In genomic region chr6:43990275-43990626, GRCh38 we compare ENCODE assay signal across 13 cellular contexts.
DNase-seq lines count a peak whose midpoint lies in the region; ATAC-seq and TF ChIP-seq lines count a peak whose summit lies in the region.
"Had no signal": no experiment of that assay in that cellular context is flagged by ENCODE, and none has a peak within 500 bp of the region (broad histone marks: within the 10 kb centered on the region; RNA-seq: fewer than 3 reads in every experiment).

No MANE protein-coding gene starts in this region.

- POLR2A ChIA-PET in HEK293 (lab: Yijun Ruan, JAX): interaction anchor here (0.7 to 2.5 kb wide), 2 partner anchors 49 to 220 kb away, joined by 3 to 9 read pairs; partner anchors contain the start of gene VEGFA

- H3K79me2 ChIP-seq in ACC112 (ENCODE audit: control insufficient read depth, insufficient read depth, low read length, unreplicated experiment): no peaks in the 10 kb centered on the region

- H2AFZ ChIP-seq in ACC112 (ENCODE audit: low read length, unreplicated experiment): peak overlapping the region; percentile 45

- TF ChIP-seq CTCF in HEK293 (tag by site-specific recombination; IDR thresholded peaks at IDR 0.05): no peak

- H3K9me3 ChIP-seq in HEK293 (ENCODE audit: control insufficient read depth, insufficient read depth, low read depth, low read length): no peaks in the 10 kb centered on the region
- H3K9me3 ChIP-seq in duodenal mucosa (ENCODE audit: control insufficient read depth in 1 of 2, low read length in 2 of 2): no peaks in the 10 kb centered on the region
- H3K9me3 ChIP-seq in mucosa of rectum (ENCODE audit: control insufficient read depth in 2 of 2, low read length in 2 of 2): no peaks in the 10 kb centered on the region

- DNase-seq in stimulated activated CD8-positive, alpha-beta memory T cell treated with anti-CD3 and anti-CD28 coated beads, Interleukin-4, amount 100 ng/mL, for 48 hours: no peak
- no peak for DNase-seq in NCI-H1436 treated with DMSO at 0.1 percent for 48 hours (lab: John Stamatoyannopoulos, UW)
- DNase-seq: activated CD8-positive, alpha-beta T cell treated with anti-CD3 and anti-CD28 coated beads, Interleukin-2, amount 10 ng/mL, durations not matched to agents 7 days and 5 days; activated naive CD8-positive, alpha-beta T cell treated with anti-CD3 and anti-CD28 coated beads, Interleukin-2, amount 10 ng/mL, durations not matched to agents 7 days and 5 days; naive thymus-derived CD4-positive, alpha-beta T cell; NCI-H748 treated with DMSO at 0.1 percent for 48 hours; T-helper 2 cell had no signal

- H3K27ac ChIP-seq in ACC112 (ENCODE audit: low read depth, low read length) (no peak overlapping the region), HEK293 (ENCODE audit: extremely low read depth, low read depth, low read length) (no peak overlapping the region), duodenal mucosa (ENCODE audit: low read depth, low read length) (peak overlapping the region; percentile 58), mucosa of rectum (ENCODE audit: low read depth in 2 of 2, low read length in 2 of 2) (peak overlapping the region; percentile 34 to 64)

- H3K27me3 ChIP-seq in ACC112 (ENCODE audit: insufficient read depth, low read length): peaks cover 5% of the 10 kb centered on the region
- no peaks in the 10 kb centered on the region for H3K27me3 ChIP-seq in duodenal mucosa (ENCODE audit: control insufficient read depth in 1 of 2, insufficient read depth in 2 of 2, low read length in 2 of 2)
- H3K27me3 ChIP-seq in mucosa of rectum (ENCODE audit: control insufficient read depth in 2 of 2, insufficient read depth in 2 of 2, low read length in 2 of 2): no peaks in the 10 kb centered on the region

- H3K9ac ChIP-seq in duodenal mucosa (ENCODE audit: low read depth in 1 of 2, low read length in 2 of 2) (peak overlapping the region in 1 of 2 donors; percentile 12), mucosa of rectum (ENCODE audit: low read depth in 1 of 2, low read length in 2 of 2) (peak overlapping the region in 1 of 2 donors; percentile 3)

- H3K4me1 ChIP-seq in ACC112 (ENCODE audit: control insufficient read depth, insufficient read depth, low read length, unreplicated experiment) (peaks cover 19% of the 10 kb centered on the region), HEK293 (ENCODE audit: control insufficient read depth, insufficient read depth, low read length) (no peaks in the 10 kb centered on the region), duodenal mucosa (ENCODE audit: control insufficient read depth in 1 of 2, insufficient read depth in 2 of 2, low read length in 2 of 2) (peaks cover 16 to 21% of the 10 kb centered on the region in 2 donors), mucosa of rectum (ENCODE audit: control insufficient read depth in 2 of 2, insufficient read depth in 2 of 2, low read length in 2 of 2) (peaks cover 11 to 15% of the 10 kb centered on the region in 2 donors)

- CTCF ChIA-PET in HEK293 (lab: Yijun Ruan, JAX): interaction anchor here (0.6 to 2.3 kb wide), 5 partner anchors 9 to 221 kb away, joined by 3 to 8 read pairs (median 4); partner anchors contain the start of gene VEGFA

- H3K36me3 ChIP-seq in ACC112 (ENCODE audit: insufficient read depth, low read length): no peaks in the 10 kb centered on the region
- H3K36me3 ChIP-seq in HEK293 (ENCODE audit: control insufficient read depth in 2 of 2, insufficient read depth in 1 of 2, low read length in 2 of 2): no peaks in the 10 kb centered on the region
- no peaks in the 10 kb centered on the region for H3K36me3 ChIP-seq in duodenal mucosa (ENCODE audit: control insufficient read depth in 1 of 2, insufficient read depth in 2 of 2, low read length in 2 of 2)
- H3K36me3 ChIP-seq in mucosa of rectum (ENCODE audit: control insufficient read depth in 2 of 2, insufficient read depth in 2 of 2, low read length in 2 of 2): no peaks in the 10 kb centered on the region

- H3K4me3 ChIP-seq in ACC112 (ENCODE audit: low read depth, low read length) (no peak overlapping the region), HEK293 (ENCODE audit: low read depth, low read length) (no peak overlapping the region), duodenal mucosa (ENCODE audit: low read depth in 1 of 2, low read length in 2 of 2) (peak overlapping the region in 1 of 2 donors; percentile 1), mucosa of rectum (ENCODE audit: low read length in 2 of 2) (no peak overlapping the region)

- no peak for ATAC-seq in HG02840 (IDR thresholded peaks at IDR 0.05; ENCODE audit: low FRiP score, unreplicated experiment)
- no peak for ATAC-seq in GM21447 (IDR thresholded peaks at IDR 0.05; ENCODE audit: unreplicated experiment)
- ATAC-seq: activated CD8-positive, alpha-beta T cell treated with anti-CD3 and anti-CD28 coated beads, Interleukin-2, amount 10 ng/mL, durations not matched to agents 7 days and 5 days; naive thymus-derived CD4-positive, alpha-beta T cell had no signal

TF ChIP-seq in HEK293, 187 proteins besides CTCF, POLR2A, EP300 and RAD21:
- 0 out of 2 replicates have a peak, but pooled peaks have one; percentile 16 for TF ChIP-seq SP2 (tag by site-specific recombination; IDR thresholded peaks at IDR 0.05)
- peak; percentile 51; the same call in 1 of the 2 replicates for TF ChIP-seq PRDM10 (tag by site-specific recombination; IDR thresholded peaks at IDR 0.05)
- TF ChIP-seq ZNF600 (tag by site-specific recombination; IDR thresholded peaks at IDR 0.05): 0 out of 2 replicates have a peak, but pooled peaks have one; percentile 22
- TF ChIP-seq PRDM2 (tag by site-specific recombination; IDR thresholded peaks at IDR 0.05; ENCODE audit: borderline replicate concordance): no peak

Comparison
In these comparisons a context has a peak if more than half of its experiments do, and no peak if none do; other contexts are left out.
1. H3K27ac ChIP-seq: peak in duodenal mucosa (single experiment) and mucosa of rectum (2 of 2); none in ACC112 (single experiment) and HEK293 (single experiment).